32 cellular contexts compared by ENCODE assay signal in the genomic region with DNA sequence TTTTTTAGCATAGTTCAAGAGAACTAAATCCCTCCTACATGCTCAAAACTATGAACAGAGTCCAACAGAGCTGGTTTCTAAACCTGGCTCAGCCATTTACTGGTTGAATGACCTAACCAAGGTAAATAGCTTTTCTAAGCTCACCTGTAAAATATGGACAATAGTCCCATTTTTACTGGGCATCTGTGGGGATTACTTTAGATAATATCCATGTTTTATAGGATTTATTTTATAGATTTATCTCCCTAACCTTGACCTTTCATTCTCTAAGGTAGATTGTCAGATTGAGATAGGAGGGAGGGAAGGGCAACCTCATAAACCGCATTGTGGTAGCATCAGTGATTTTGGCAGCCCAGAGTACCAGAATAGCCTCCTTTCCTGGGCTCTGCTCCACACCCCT.
DNase-seq lines count a peak whose midpoint lies in the region; ATAC-seq and TF ChIP-seq lines count a peak whose summit lies in the region.
"Had no signal": no experiment of that assay in that cellular context is flagged by ENCODE, and none has a peak within 500 bp of the region (broad histone marks: within the 10 kb centered on the region; RNA-seq: fewer than 3 reads in every experiment).

No MANE protein-coding gene starts in this region.

- no peak overlapping the region for H3K4me3 ChIP-seq in LNCaP clone FGC (ENCODE audit: low read depth, low read length)
- no peak overlapping the region for H3K4me3 ChIP-seq in CD8-positive, alpha-beta memory T cell (ENCODE audit: low read length)
- H3K4me3 ChIP-seq: A549; BLaER1; BLaER1 treated with 17β-estradiol and CSF1 and Interleukin-3, amounts not matched to agents 10 nM and 100 nM had no signal

- CTCF ChIA-PET in CD8-positive, alpha-beta memory T cell (lab: Charles Lee), result no interaction called here

- no peaks in the 10 kb centered on the region for H3K27me3 Mint-ChIP-seq in CD8-positive, alpha-beta memory T cell
- H3K27me3 Mint-ChIP-seq: B cell; CD4-positive, alpha-beta memory T cell; CD4-positive, alpha-beta T cell; CD4-positive, CD25-positive, alpha-beta regulatory T cell had no signal

- peak overlapping the region; percentile 59 for H3K27ac ChIP-seq in 22Rv1
- peak overlapping the region; percentile 60 for H3K27ac ChIP-seq in VCaP
- H3K27ac ChIP-seq in CD8-positive, alpha-beta memory T cell (ENCODE audit: low read depth, low read length), result no peak overlapping the region
- H3K27ac ChIP-seq in substantia nigra (ENCODE audit: low read depth, low read length, poor library complexity, severe bottlenecking), result no peak overlapping the region
- H3K27ac ChIP-seq: A549; BLaER1; BLaER1 treated with 17β-estradiol and CSF1 and Interleukin-3, amounts not matched to agents 10 nM and 100 nM had no signal

- peak; percentile 31 for ATAC-seq in left colon
- no peak for ATAC-seq in HG03159 (IDR thresholded peaks at IDR 0.05; ENCODE audit: unreplicated experiment)
- ATAC-seq: A549; CD8-positive, alpha-beta T cell had no signal

- H3K9me3 ChIP-seq in CD8-positive, alpha-beta memory T cell (ENCODE audit: low read length), result no peaks in the 10 kb centered on the region
- H3K9me3 ChIP-seq: A549, BE2C, BLaER1, Caco-2 had no signal

- TF ChIP-seq CTCF in 22Rv1 (IDR thresholded peaks at IDR 0.05) (no peak), LNCaP clone FGC (IDR thresholded peaks at IDR 0.05; ENCODE audit: control insufficient read depth, extremely low read depth, insufficient read depth) (no peak), VCaP (conservative IDR thresholded peaks at IDR 0.05) (no peak)

- intact Hi-C loops in left colon (cut with DNase I, micrococcal nuclease), result no loop called here

- no peak overlapping the region for H3K27ac Mint-ChIP-seq in CD8-positive, alpha-beta memory T cell
- H3K27ac Mint-ChIP-seq: B cell; CD14-positive monocyte; CD4-positive, alpha-beta memory T cell; CD4-positive, alpha-beta T cell; CD4-positive, CD25-positive, alpha-beta regulatory T cell; CD8-positive, alpha-beta T cell had no signal

- no peaks in the 10 kb centered on the region for H3K27me3 ChIP-seq in CD8-positive, alpha-beta memory T cell (ENCODE audit: insufficient read depth, low read length, poor library complexity, severe bottlenecking)
- H3K27me3 ChIP-seq: BE2C; BLaER1; BLaER1 treated with 17β-estradiol and CSF1 and Interleukin-3, amounts not matched to agents 10 nM and 100 nM had no signal

- H3K4me1 ChIP-seq in CD8-positive, alpha-beta memory T cell (ENCODE audit: insufficient read depth, low read length), result no peaks in the 10 kb centered on the region
- H3K4me1 ChIP-seq: A549, BE2C, BLaER1, Caco-2 had no signal

- no peaks in the 10 kb centered on the region for H3K36me3 ChIP-seq in CD8-positive, alpha-beta memory T cell (ENCODE audit: insufficient read depth, low read length)
- H3K36me3 ChIP-seq: BE2C; BLaER1; BLaER1 treated with 17β-estradiol and CSF1 and Interleukin-3, amounts not matched to agents 10 nM and 100 nM had no signal

- H3K4me3 Mint-ChIP-seq in CD8-positive, alpha-beta memory T cell, result no peak overlapping the region
- H3K4me3 Mint-ChIP-seq: B cell; CD14-positive monocyte; CD4-positive, alpha-beta memory T cell; CD4-positive, alpha-beta T cell; CD4-positive, CD25-positive, alpha-beta regulatory T cell; CD8-positive, alpha-beta T cell had no signal

- POLR2A ChIA-PET in CD8-positive, alpha-beta memory T cell (lab: Charles Lee), result no interaction called here

- H3K36me3 Mint-ChIP-seq in CD8-positive, alpha-beta memory T cell, result no peaks in the 10 kb centered on the region
- H3K36me3 Mint-ChIP-seq: CD14-positive monocyte; CD4-positive, alpha-beta memory T cell; CD4-positive, CD25-positive, alpha-beta regulatory T cell; CD8-positive, alpha-beta T cell had no signal

- no peaks in the 10 kb centered on the region for H3K4me1 Mint-ChIP-seq in CD8-positive, alpha-beta memory T cell
- H3K4me1 Mint-ChIP-seq: B cell; CD4-positive, alpha-beta memory T cell; CD4-positive, CD25-positive, alpha-beta regulatory T cell had no signal

- peaks cover 0 to 3% (median 2%) of the 10 kb centered on the region in 5 donors for H3K9me3 Mint-ChIP-seq in CD8-positive, alpha-beta memory T cell
- H3K9me3 Mint-ChIP-seq: CD4-positive, alpha-beta T cell had no signal

- DNase-seq in LNCaP clone FGC (ENCODE audit: low read depth) (peak; percentile 93), left colon (no peak), NCI-H82 (lab: John Stamatoyannopoulos, UW) (no peak), substantia nigra (lab: John Stamatoyannopoulos, UW) (no peak)
- no peak for DNase-seq in CD8-positive, alpha-beta memory T cell
- DNase-seq: 8988T; ACHN; AML-193; BE2C; C1 segment of cervical spinal cord; Caco-2; Calu3; CD4-positive, alpha-beta memory T cell; CD4-positive, alpha-beta T cell; CD4-positive, CD25-positive, alpha-beta regulatory T cell; CD8-positive, alpha-beta T cell; COR-L47; DMS 273 treated with DMSO at 0.1 percent for 48 hours; DMS153; DMS53; DMS79; DMS79 treated with DMSO at 0.1 percent for 48 hours; DND-41; EL had no signal

Comparison
In these comparisons a context has a peak if more than half of its experiments do, and no peak if none do; other contexts are left out.
1. H3K27ac ChIP-seq: peak in 22Rv1 (single experiment) and VCaP (single experiment); none in CD8-positive, alpha-beta memory T cell (single experiment) and substantia nigra (single experiment).